Comparison of ENCODE assay signal across 25 cellular contexts in the genomic region with DNA sequence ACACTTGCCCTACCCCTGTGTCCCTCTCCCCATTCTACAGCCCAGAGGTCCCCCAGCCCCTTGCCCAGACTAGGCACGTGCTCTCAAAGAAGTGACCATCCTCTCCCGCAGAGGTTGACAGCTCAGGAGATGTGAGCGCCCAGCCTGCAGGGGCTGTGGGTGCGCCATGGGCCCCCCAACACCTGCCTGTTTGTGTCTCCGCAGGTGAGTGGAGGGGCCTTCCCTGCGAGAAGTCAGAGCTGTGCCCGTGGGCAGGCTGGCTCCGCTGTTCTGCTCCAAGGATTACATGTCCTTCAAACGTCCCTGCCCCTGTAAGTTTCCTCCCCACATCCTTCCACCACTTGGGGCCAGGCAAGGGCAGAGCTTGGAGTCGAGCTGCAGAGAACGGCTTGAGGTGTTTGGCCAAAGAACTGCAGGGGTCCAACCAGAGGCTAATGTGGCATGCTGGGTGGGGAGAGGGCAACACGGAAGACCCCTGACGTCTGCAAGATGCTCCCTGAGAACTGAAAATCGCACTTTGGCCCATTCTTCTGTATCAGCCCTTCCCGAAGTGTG. TPM values are rescaled to one million over a fixed set of nuclear protein-coding genes. Genes with fewer than 3 reads are reported as not detected.
DNase-seq lines count a peak whose midpoint lies in the region; ATAC-seq, FAIRE-seq and TF ChIP-seq lines count a peak whose summit lies in the region.
"Had no signal": no experiment of that assay in that cellular context is flagged by ENCODE, and none has a peak within 500 bp of the region (broad histone marks: within the 10 kb centered on the region; RNA-seq: fewer than 3 reads in every experiment).

No MANE protein-coding gene starts in this region.

- no peak overlapping the region for H3K27ac Mint-ChIP-seq in activated naive CD4-positive, alpha-beta T cell treated with anti-CD3 and anti-CD28 coated beads, Interleukin-2, amount 10 ng/mL, durations not matched to agents 7 days and 5 days
- H3K27ac Mint-ChIP-seq: CD4-positive, CD25-positive, alpha-beta regulatory T cell; CD8-positive, alpha-beta T cell; GM23338 had no signal

- no peak overlapping the region for H3K14ac ChIP-seq in H1 (ENCODE audit: insufficient read length)

- H3K36me3 Mint-ChIP-seq in activated naive CD4-positive, alpha-beta T cell treated with anti-CD3 and anti-CD28 coated beads, Interleukin-2, amount 10 ng/mL, durations not matched to agents 7 days and 5 days = no peaks in the 10 kb centered on the region
- H3K36me3 Mint-ChIP-seq: CD4-positive, CD25-positive, alpha-beta regulatory T cell; CD8-positive, alpha-beta T cell had no signal

- no peak overlapping the region for H3K23ac ChIP-seq in H1 (ENCODE audit: insufficient read length)

- no peaks in the 10 kb centered on the region for H3K4me1 Mint-ChIP-seq in activated naive CD4-positive, alpha-beta T cell treated with anti-CD3 and anti-CD28 coated beads, Interleukin-2, amount 10 ng/mL, durations not matched to agents 7 days and 5 days
- H3K4me1 Mint-ChIP-seq: CD4-positive, CD25-positive, alpha-beta regulatory T cell had no signal

- H3K9me3 Mint-ChIP-seq in activated naive CD4-positive, alpha-beta T cell treated with anti-CD3 and anti-CD28 coated beads, Interleukin-2, amount 10 ng/mL, durations not matched to agents 7 days and 5 days = no peaks in the 10 kb centered on the region
- H3K9me3 Mint-ChIP-seq: CD8-positive, alpha-beta T cell; GM23338 had no signal

- no peaks in the 10 kb centered on the region for H3K79me2 ChIP-seq in H1 (ENCODE audit: control insufficient read depth in 1 of 2, insufficient read depth in 2 of 2, low read length in 2 of 2)

- H2BK12ac ChIP-seq in H1 (ENCODE audit: low read depth, low read length) = no peak overlapping the region

- H2BK120ac ChIP-seq in H1 (replicated peaks; ENCODE audit: low read depth, low read length) = no peak overlapping the region

- TF ChIP-seq CTCF in H1 (IDR thresholded peaks at IDR 0.05; ENCODE audit: control extremely low read depth in 1 of 3, insufficient read depth in 1 of 3, low read depth in 1 of 3, low read length in 3 of 3) (peak in 1 of 3 experiments; percentile 10; a peak in 1 of 4 replicates), foreskin keratinocyte (conservative IDR thresholded peaks at IDR 0.05) (no peak)

- POLR2A ChIA-PET in H1 (lab: Charles Lee; ENCODE audit: partially characterized antibody) = interaction anchor here (1.2 kb wide), 1 partner anchor 39 kb away, joined by 3 read pairs; no protein-coding TSS in a partner anchor

- FAIRE-seq in H1 (lab: Jason Lieb, UNC) = no peak
- FAIRE-seq: A549, GM12878, GM19239, H54 had no signal

- H4K20me1 ChIP-seq in BLaER1 (no peaks in the 10 kb centered on the region), H1 (replicated peaks in 1 of 2; ENCODE audit: control insufficient read depth in 1 of 2, insufficient read depth in 2 of 2, low read length in 2 of 2) (no peaks in the 10 kb centered on the region)

- peak; percentile 49 for DNase-seq in H7
- no peak for DNase-seq in H1 (ENCODE audit: low read depth in 1 of 2, low spot score in 2 of 2)
- peak; percentile 77 for DNase-seq in mesenteric fat pad (ENCODE audit: low spot score)
- DNase-seq in foreskin keratinocyte = no peak
- DNase-seq in UCSD-AML1 (lab: John Stamatoyannopoulos, UW; ENCODE audit: unreplicated experiment) = no peak
- no peak for DNase-seq in activated naive CD4-positive, alpha-beta T cell treated with anti-CD3 and anti-CD28 coated beads, Interleukin-2, amount 10 ng/mL, durations not matched to agents 7 days and 5 days
- no peak for DNase-seq in DMS153 (lab: John Stamatoyannopoulos, UW)
- DNase-seq: 8988T; ACHN; AML-193; BE2C; Caco-2; CD4-positive, CD25-positive, alpha-beta regulatory T cell; CD8-positive, alpha-beta T cell; DMS79; EL; GDM1 had no signal

- no peak overlapping the region for H2BK5ac ChIP-seq in H1 (ENCODE audit: low read depth, low read length)

- no peak overlapping the region for H4K8ac ChIP-seq in H1 (ENCODE audit: extremely low read depth, insufficient read depth, low read length)

- no peak overlapping the region for H4K5ac ChIP-seq in H1 (ENCODE audit: insufficient read length, low read depth, low read length)

- no peak overlapping the region for H2BK20ac ChIP-seq in H1 (ENCODE audit: low read length)

- TF ChIP-seq EP300 in H1 (IDR thresholded peaks at IDR 0.05; ENCODE audit: borderline replicate concordance in 1 of 2, low read depth in 2 of 2, low read length in 2 of 2) = no peak

- H3K27me3 Mint-ChIP-seq in activated naive CD4-positive, alpha-beta T cell treated with anti-CD3 and anti-CD28 coated beads, Interleukin-2, amount 10 ng/mL, durations not matched to agents 7 days and 5 days = peaks cover 60% of the 10 kb centered on the region

- peak overlapping the region; percentile 60; the same call in 1 of the 2 replicates for H3K18ac ChIP-seq in H1 (ENCODE audit: extremely low read depth, low read length)

- no peak overlapping the region for H2AK5ac ChIP-seq in H1 (ENCODE audit: low read depth, low read length)

- H3K4me2 ChIP-seq in BLaER1 (peak overlapping the region; percentile 77), H1 (ENCODE audit: insufficient read depth in 1 of 2, low read depth in 2 of 2, low read length in 2 of 2) (no peak overlapping the region)
- H3K4me2 ChIP-seq: A549, GM23338 had no signal

- H3K27ac ChIP-seq in BLaER1 = peak overlapping the region; percentile 13; the same call in 1 of the 2 replicates
- H3K27ac ChIP-seq in H1 (ENCODE audit: low read depth, low read length) = no peak overlapping the region
- no peak overlapping the region for H3K27ac ChIP-seq in foreskin keratinocyte
- H3K27ac ChIP-seq: A549, C4-2B had no signal

- ATAC-seq in foreskin keratinocyte = no peak
- ATAC-seq: A549; CD8-positive, alpha-beta T cell; GM12878; GM23338; HCT116 had no signal

- no peak overlapping the region for H2AFZ ChIP-seq in H1 (ENCODE audit: low read length)
- H2AFZ ChIP-seq: GM23338 had no signal

- CTCF ChIA-PET in H1 (lab: Charles Lee; ENCODE audit: partially characterized antibody) = interaction anchor here (1.1 to 2.0 kb wide), 8 partner anchors 18 to 152 kb away, joined by 3 to 8 read pairs (median 4); no protein-coding TSS in a partner anchor
- CTCF ChIA-PET in activated naive CD4-positive, alpha-beta T cell treated with anti-CD3 and anti-CD28 coated beads, Interleukin-2, amount 10 ng/mL, durations not matched to agents 7 days and 5 days (lab: Charles Lee) = no interaction called here

- no peaks in the 10 kb centered on the region for H3K23me2 ChIP-seq in H1 (ENCODE audit: low read depth, low read length)

- H3K27me3 ChIP-seq in BLaER1 (peaks cover 3% of the 10 kb centered on the region; the same call in 1 of the 2 replicates), H7 (ENCODE audit: control insufficient read depth, insufficient read depth, low read length) (no peaks in the 10 kb centered on the region), H1 (replicated peaks in 1 of 4; ENCODE audit: control insufficient read depth in 3 of 4, extremely low read depth in 1 of 4, insufficient read depth in 3 of 4, low read length in 3 of 4) (peaks cover 0 to 3% (median 2%) of the 10 kb centered on the region in 4 experiments; a peak in 3 of 7 replicates), foreskin keratinocyte (peaks cover 8% of the 10 kb centered on the region)

- no peak overlapping the region for H2BK15ac ChIP-seq in H1 (ENCODE audit: low read length)

- H3K56ac ChIP-seq in H1 (replicated peaks; ENCODE audit: insufficient read length, low read depth, low read length) = no peak overlapping the region

- H3K79me1 ChIP-seq in H1 (ENCODE audit: low read depth, low read length) = no peaks in the 10 kb centered on the region

- no peak; a peak in 1 of 4 replicates for TF ChIP-seq RAD21 in H1 (IDR thresholded peaks at IDR 0.05 in 1 of 2, conservative IDR thresholded peaks at IDR 0.05 in 1 of 2; ENCODE audit: low read depth in 2 of 2, low read length in 2 of 2)

- no peak overlapping the region for H4K91ac ChIP-seq in H1 (replicated peaks; ENCODE audit: insufficient read length, low read length)

- no peak overlapping the region for H3K4ac ChIP-seq in H1 (replicated peaks; ENCODE audit: insufficient read length, low read depth, low read length)

- peaks cover 33% of the 10 kb centered on the region for H3K4me1 ChIP-seq in BLaER1
- H3K4me1 ChIP-seq in H1 (replicated peaks in 1 of 4; ENCODE audit: control insufficient read depth in 3 of 4, insufficient read depth in 4 of 4, low read length in 3 of 4) = peaks cover 0 to 13% (median 2%) of the 10 kb centered on the region in 4 experiments; a peak in 3 of 7 replicates
- H3K4me1 ChIP-seq in foreskin keratinocyte = no peaks in the 10 kb centered on the region
- H3K4me1 ChIP-seq: BE2C, Caco-2 had no signal

- 87% methylated on average over 15 of the region's 15 CpGs; no CpG with 5 or more reads in 1 of the 2 experiments for WGBS in H1 (ENCODE audit: extremely low coverage in 1 of 2, insufficient coverage in 1 of 2, insufficient read length in 1 of 2, insufficient replicate concordance in 2 of 2, low coverage in 1 of 2, low lambda C conversion rate in 2 of 2, missing lambda C conversion rate in 1 of 2), 2 experiments

- TF ChIP-seq POLR2A in H1 (IDR thresholded peaks at IDR 0.05; ENCODE audit: control extremely low read depth in 1 of 2, low read depth in 2 of 2, low read length in 2 of 2) = no peak

- no peaks in the 10 kb centered on the region for H3K9me3 ChIP-seq in BLaER1
- no peaks in the 10 kb centered on the region for H3K9me3 ChIP-seq in H1 (ENCODE audit: insufficient read depth in 2 of 2, low read depth in 1 of 2, low read length in 1 of 2)
- H3K9me3 ChIP-seq: A549, BE2C, Caco-2 had no signal

- H3K4me3 ChIP-seq in BLaER1 (no peak overlapping the region), H7 (ENCODE audit: insufficient read depth, low read depth, low read length) (no peak overlapping the region), H1 (ENCODE audit: extremely low read depth in 1 of 4, insufficient read depth in 2 of 4, low read depth in 3 of 4, low read length in 4 of 4) (no peak overlapping the region)
- H3K4me3 ChIP-seq: A549, GM12878, GM23338 had no signal

- no peak overlapping the region for H3K4me3 Mint-ChIP-seq in activated naive CD4-positive, alpha-beta T cell treated with anti-CD3 and anti-CD28 coated beads, Interleukin-2, amount 10 ng/mL, durations not matched to agents 7 days and 5 days
- H3K4me3 Mint-ChIP-seq: CD4-positive, CD25-positive, alpha-beta regulatory T cell; CD8-positive, alpha-beta T cell; GM23338 had no signal

- H3K36me3 ChIP-seq in BLaER1 (no peaks in the 10 kb centered on the region), H7 (replicated peaks; ENCODE audit: control insufficient read depth, insufficient read depth, low read length) (no peaks in the 10 kb centered on the region), H1 (ENCODE audit: control insufficient read depth in 2 of 4, insufficient read depth in 4 of 4, low read length in 3 of 4) (no peaks in the 10 kb centered on the region)
- H3K36me3 ChIP-seq: BE2C had no signal

- H3K9ac ChIP-seq in BLaER1 (no peak overlapping the region), H1 (replicated peaks in 1 of 4; ENCODE audit: extremely low read depth in 1 of 4, low read depth in 3 of 4, low read length in 3 of 4) (no peak overlapping the region)

RNA-seq across cellular contexts. Expression of a gene that starts 10.4 kb away (rescaled TPM):
- total RNA-seq in H7 (2014; rRNA removed; shearing (Covaris generic)) = 0.03 TPM in 1 of 2 replicates, not detected in the other
- total RNA-seq in H1 (2021; fragmentation: NEBNext Ultra II Directional; extraction: Animal tissue kit (Norgen Biotek cat#: 25700)) = not detected in 2 replicates
- polyA plus RNA-seq in H1 (2011; rRNA removed) (0.05 and 0.08 TPM in 2 replicates), foreskin keratinocyte (0.04 and 0.37 TPM in 2 replicates)
- 0.08 TPM for polyA plus RNA-seq in H1 (2011; cell fraction: cytosol; rRNA removed)
- 0.07 TPM for polyA plus RNA-seq in H1 (2011; cell fraction: nucleus; rRNA removed)
- polyA plus RNA-seq in H1 (2012, experiment 1 of 2) = 0.13 to 0.24 TPM (median 0.15 TPM) in 3 of 4 replicates, not detected in the other
- polyA plus RNA-seq in H1 (2012, experiment 2 of 2) = not detected
- polyA plus RNA-seq in H1 (2013, experiment 1 of 2) = 0.04 TPM
- 0.13 TPM for polyA plus RNA-seq in H1 (2013, experiment 2 of 2)
- not detected in 2 replicates for polyA minus RNA-seq in H1 (2011; rRNA and poly(A)+ RNA removed)
- polyA minus RNA-seq in H1 (2011; cell fraction: cytosol; rRNA and poly(A)+ RNA removed) = not detected
- polyA minus RNA-seq in H1 (2011; cell fraction: nucleus; rRNA and poly(A)+ RNA removed) = not detected
- total RNA-seq in mesenteric fat pad (0.51 TPM), foreskin keratinocyte (0.10 and 0.14 TPM in 2 replicates)
- total RNA-seq: Caco-2; CD4-positive, CD25-positive, alpha-beta regulatory T cell; CD8-positive, alpha-beta T cell; GM12878 had no signal
- polyA plus RNA-seq: GM12878 had no signal

Comparison
In these comparisons a context has a peak if more than half of its experiments do, and no peak if none do; other contexts are left out.
1. DNase-seq: peak in H7 (single experiment) and mesenteric fat pad (single experiment); none in H1 (0 of 2), foreskin keratinocyte (0 of 2), UCSD-AML1 (single experiment), activated naive CD4-positive, alpha-beta T cell treated with anti-CD3 and anti-CD28 coated beads, Interleukin-2, amount 10 ng/mL, durations not matched to agents 7 days and 5 days (single experiment) and DMS153 (single experiment).